28 cellular contexts compared by ENCODE assay signal in the genomic region with DNA sequence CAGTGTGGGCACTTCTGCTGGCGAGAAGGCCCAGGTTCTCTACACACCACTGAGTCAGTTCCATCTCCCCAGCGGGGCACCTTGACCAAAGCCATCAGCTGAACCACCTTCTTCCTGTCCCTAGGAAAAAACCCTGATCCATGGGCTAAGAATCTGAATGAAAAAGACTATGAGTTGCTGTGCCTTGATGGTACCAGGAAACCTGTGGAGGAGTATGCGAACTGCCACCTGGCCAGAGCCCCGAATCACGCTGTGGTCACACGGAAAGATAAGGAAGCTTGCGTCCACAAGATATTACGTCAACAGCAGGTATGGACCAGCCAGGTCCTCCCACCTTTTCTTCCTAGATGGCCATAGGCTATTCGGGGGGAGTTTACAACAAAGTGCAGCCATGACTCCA.
"Had no signal": no experiment of that assay in that cellular context is flagged by ENCODE, and none has a peak within 500 bp of the region (broad histone marks: within the 10 kb centered on the region; RNA-seq: fewer than 3 reads in every experiment).

No MANE protein-coding gene starts in this region.

- H3K4me3 ChIP-seq: ovary, psoas muscle, skin epidermis, smooth muscle cell, spleen, suprapubic skin, testis, tibial artery, transverse colon, upper lobe of right lung, uterus had no signal

- DNase-seq: naive thymus-derived CD8-positive, alpha-beta T cell; nephron progenitor cell; occipital lobe; ovary; psoas muscle; right cardiac atrium; spleen; stimulated activated CD4-positive, alpha-beta T cell treated with anti-CD3 and anti-CD28 coated beads, Interleukin-12 subunit alpha, Interleukin-12 subunit beta, amount 100 ng/mL, for 4 hours; stimulated activated CD4-positive, alpha-beta T cell treated with anti-CD3 and anti-CD28 coated beads, Interleukin-1b, Interleukin-23, amount 100 ng/mL, for 48 hours; stimulated activated CD4-positive, alpha-beta T cell treated with anti-CD3 and anti-CD28 coated beads, Interleukin-4, amount 100 ng/mL, for 1 hour; stimulated activated CD4-positive, alpha-beta T cell treated with anti-CD3 and anti-CD28 coated beads, Interleukin-4, amount 100 ng/mL, for 4 hours; stimulated activated CD8-positive, alpha-beta memory T cell treated with anti-CD3 and anti-CD28 coated beads, Interleukin-4, amount 100 ng/mL, for 48 hours; stimulated activated naive CD4-positive, alpha-beta T cell; stimulated activated naive CD8-positive, alpha-beta T cell treated with anti-CD3 and anti-CD28 coated beads, Interleukin-15, amount 100 ng/mL, for 72 hours; stimulated activated naive CD8-positive, alpha-beta T cell treated with anti-CD3 and anti-CD28 coated beads, Interleukin-15, Interleukin-2, amounts not matched to agents 100 U/mL and 50 U/mL, for 24 hours; substantia nigra; testis; tibial artery; transverse colon; upper lobe of right lung; uterus had no signal

- H2AFZ ChIP-seq: parathyroid adenoma had no signal

- H3K36me3 ChIP-seq: ovary, spleen, suprapubic skin, tibial artery, transverse colon, upper lobe of right lung, uterus had no signal

- H3K4me2 ChIP-seq: smooth muscle cell had no signal

- H3K9me3 ChIP-seq: ovary, psoas muscle, spleen, suprapubic skin, testis, tibial artery, transverse colon, upper lobe of right lung, uterus had no signal

- H3K4me1 ChIP-seq: parathyroid adenoma, psoas muscle, spleen, suprapubic skin, testis, tibial artery, transverse colon, upper lobe of right lung, uterus had no signal

- H3K9ac ChIP-seq: parathyroid adenoma had no signal

- H3K27me3 ChIP-seq: ovary, suprapubic skin, testis, tibial artery, transverse colon, upper lobe of right lung, uterus had no signal

- ATAC-seq: naive thymus-derived CD8-positive, alpha-beta T cell; natural killer cell treated with Interleukin-12 subunit alpha and Interleukin-12 subunit beta and Interleukin-15 and Interleukin-18, amount 100 ng/mL, for 72 hours; psoas muscle; right cardiac atrium; sciatic nerve; stimulated activated memory B cell treated with anti-CD40 and anti-IgM and Interleukin-4, amounts not matched to agents 10 μg/mL and 1 μg/mL and 100 μg/mL, for 72 hours; stimulated activated naive CD8-positive, alpha-beta T cell treated with anti-CD3 and anti-CD28 coated beads, Interleukin-15, amount 100 ng/mL, for 72 hours; stimulated activated naive CD8-positive, alpha-beta T cell treated with anti-CD3 and anti-CD28 coated beads, Interleukin-15, Interleukin-2, amounts not matched to agents 100 U/mL and 50 U/mL, for 24 hours; upper lobe of right lung had no signal

- H3K27ac ChIP-seq: ovary, parathyroid adenoma, psoas muscle, skin epidermis, spleen, suprapubic skin, testis, tibial artery, transverse colon, upper lobe of right lung, uterus had no signal
